In the genomic region with DNA sequence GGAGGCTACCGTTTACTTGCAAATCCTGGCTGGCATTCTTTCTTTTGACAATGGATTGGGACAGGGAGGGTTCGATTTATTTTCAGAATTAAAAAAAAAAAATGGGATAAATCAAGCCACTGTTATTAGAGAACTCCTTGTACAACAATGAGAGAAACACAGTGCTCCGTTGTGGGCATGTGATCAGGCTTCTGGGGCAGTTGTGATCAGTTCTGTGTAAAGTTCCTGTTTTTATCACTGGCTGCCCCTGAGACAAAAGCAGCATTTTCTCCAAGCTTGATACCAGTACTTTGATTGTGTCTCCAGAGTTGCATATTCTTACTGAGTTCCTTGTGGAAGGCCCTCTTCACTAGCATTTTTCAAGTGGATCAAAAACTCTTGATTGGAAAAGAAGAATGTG, we compare ENCODE assay signal across 8 cellular contexts. TPM values are rescaled to one million over a fixed set of nuclear protein-coding genes. Genes with fewer than 3 reads are reported as not detected.
A peak's percentile ranks its signal among the peaks of the same experiment; 100 is the strongest.
DNase-seq lines count a peak whose midpoint lies in the region; TF ChIP-seq lines count a peak whose summit lies in the region.

No MANE protein-coding gene starts in this region.

- H3K4me1 ChIP-seq in left ventricle myocardium inferior: peaks cover 61% of the 10 kb centered on the region

- DNase-seq in AML-193 (lab: John Stamatoyannopoulos, UW) (peak; percentile 31 to 61), HT1080 (ENCODE audit: low read depth) (peak; percentile 13), left ventricle myocardium inferior (no peak), posterior cingulate gyrus (peak in 9 of 10 donors; percentile 42 to 95 (median 72)), retina (no peak), DMS153 (lab: John Stamatoyannopoulos, UW) (no peak), NK-92 (lab: John Stamatoyannopoulos, UW; ENCODE audit: unreplicated experiment) (no peak)
- DNase-seq in activated T-helper 2 cell treated with anti-CD3 and anti-CD28 coated beads, Interferon-gamma antibody, Interleukin-2, Interleukin-4, amounts not matched to agents 10 μg/mL and 5 μg/mL and 100 μg/mL, durations not matched to agents 14 hours and 24 hours and 36 hours (ENCODE audit: low spot score): no peak

- H3K27ac ChIP-seq in left ventricle myocardium inferior (replicated peaks): peak overlapping the region; percentile 97

- TF ChIP-seq CTCF in left ventricle myocardium inferior (IDR thresholded peaks at IDR 0.05; ENCODE audit: borderline replicate concordance): no peak

- peaks cover 47% of the 10 kb centered on the region for H3K4me1 Mint-ChIP-seq in activated T-helper 2 cell treated with anti-CD3 and anti-CD28 coated beads, Interferon-gamma antibody, Interleukin-2, Interleukin-4, amounts not matched to agents 10 μg/mL and 5 μg/mL and 100 μg/mL, durations not matched to agents 14 hours and 24 hours and 36 hours (ENCODE audit: low read depth)

- H3K27me3 Mint-ChIP-seq in activated T-helper 2 cell treated with anti-CD3 and anti-CD28 coated beads, Interferon-gamma antibody, Interleukin-2, Interleukin-4, amounts not matched to agents 10 μg/mL and 5 μg/mL and 100 μg/mL, durations not matched to agents 14 hours and 24 hours and 36 hours (ENCODE audit: low read depth): no peaks in the 10 kb centered on the region

- no peaks in the 10 kb centered on the region for H3K27me3 ChIP-seq in left ventricle myocardium inferior (ENCODE audit: low read depth)

- peak overlapping the region; percentile 93 for H3K27ac Mint-ChIP-seq in activated T-helper 2 cell treated with anti-CD3 and anti-CD28 coated beads, Interferon-gamma antibody, Interleukin-2, Interleukin-4, amounts not matched to agents 10 μg/mL and 5 μg/mL and 100 μg/mL, durations not matched to agents 14 hours and 24 hours and 36 hours

- peaks cover 2% of the 10 kb centered on the region for H3K9me3 Mint-ChIP-seq in activated T-helper 2 cell treated with anti-CD3 and anti-CD28 coated beads, Interferon-gamma antibody, Interleukin-2, Interleukin-4, amounts not matched to agents 10 μg/mL and 5 μg/mL and 100 μg/mL, durations not matched to agents 14 hours and 24 hours and 36 hours

- H3K36me3 Mint-ChIP-seq in activated T-helper 2 cell treated with anti-CD3 and anti-CD28 coated beads, Interferon-gamma antibody, Interleukin-2, Interleukin-4, amounts not matched to agents 10 μg/mL and 5 μg/mL and 100 μg/mL, durations not matched to agents 14 hours and 24 hours and 36 hours (ENCODE audit: low read depth): peaks cover 10% of the 10 kb centered on the region

- intact Hi-C loops in activated T-helper 2 cell treated with anti-CD3 and anti-CD28 coated beads, Interferon-gamma antibody, Interleukin-2, Interleukin-4, amounts not matched to agents 10 μg/mL and 5 μg/mL and 100 μg/mL, durations not matched to agents 14 hours and 24 hours and 36 hours (cut with micrococcal nuclease): loop anchor here (2.0 to 10.0 kb wide), 5 partner anchors 49 to 519 kb away; a partner anchor contains a TSS
- intact Hi-C loops in left ventricle myocardium inferior (cut with micrococcal nuclease) (loop anchor here (2.0 kb wide), 1 partner anchor 129 kb away; no protein-coding TSS in a partner anchor), posterior cingulate gyrus (cut with DNase I) (loop anchor here (2.0 to 10.0 kb wide), 2 partner anchors 229 to 259 kb away; a partner anchor contains a TSS)

- no peaks in the 10 kb centered on the region for H3K9me3 ChIP-seq in left ventricle myocardium inferior (replicated peaks)

- H3K4me3 ChIP-seq in left ventricle myocardium inferior: peak overlapping the region; percentile 93

- H3K36me3 ChIP-seq in left ventricle myocardium inferior: no peaks in the 10 kb centered on the region

- peak overlapping the region; percentile 96 for H3K4me3 Mint-ChIP-seq in activated T-helper 2 cell treated with anti-CD3 and anti-CD28 coated beads, Interferon-gamma antibody, Interleukin-2, Interleukin-4, amounts not matched to agents 10 μg/mL and 5 μg/mL and 100 μg/mL, durations not matched to agents 14 hours and 24 hours and 36 hours (ENCODE audit: low read depth)

RNA-seq across cellular contexts. Expression of a gene that starts 1.2 kb away (rescaled TPM):
- total RNA-seq in HT1080 (2014; rRNA removed; shearing (Covaris generic)): 34.8 and 45.3 TPM in 2 replicates
- 23.0 and 30.7 TPM in 2 replicates for polyA plus RNA-seq in HT1080 (2015; cell fraction: cytosol; rRNA removed)
- polyA plus RNA-seq in HT1080 (2015; cell fraction: nucleus; rRNA removed): 51.2 and 52.5 TPM in 2 replicates
- 27.4 and 29.1 TPM in 2 replicates for total RNA-seq in activated T-helper 2 cell treated with anti-CD3 and anti-CD28 coated beads, Interferon-gamma antibody, Interleukin-2, Interleukin-4, amounts not matched to agents 10 μg/mL and 5 μg/mL and 100 μg/mL, durations not matched to agents 14 hours and 24 hours and 36 hours
- 13.2 TPM for total RNA-seq in left ventricle myocardium inferior

Comparison
In these comparisons a context has a peak if more than half of its experiments do, and no peak if none do; other contexts are left out.
1. DNase-seq: peak in AML-193 (2 of 2), HT1080 (single experiment) and posterior cingulate gyrus (9 of 10); none in activated T-helper 2 cell treated with anti-CD3 and anti-CD28 coated beads, Interferon-gamma antibody, Interleukin-2, Interleukin-4, amounts not matched to agents 10 μg/mL and 5 μg/mL and 100 μg/mL, durations not matched to agents 14 hours and 24 hours and 36 hours (single experiment), left ventricle myocardium inferior (single experiment), retina (single experiment), DMS153 (single experiment) and NK-92 (single experiment).